In the genomic region with DNA sequence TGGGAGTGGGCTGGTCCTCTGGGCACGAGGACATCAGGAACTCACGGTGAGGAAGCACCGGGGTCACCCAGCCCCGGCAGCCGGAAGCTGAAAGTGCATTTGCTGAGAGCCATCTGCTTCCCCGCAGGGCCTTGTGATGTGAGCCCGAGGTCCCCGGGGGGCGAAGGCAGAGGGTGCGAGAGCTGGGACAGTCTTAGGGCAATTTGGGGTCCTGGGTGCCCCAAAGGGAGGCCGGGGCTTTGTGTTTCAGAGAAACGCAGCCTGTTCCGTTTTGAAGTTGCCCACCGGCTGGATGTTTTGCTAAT, we compare ENCODE assay signal across 1 cellular context.
TF ChIP-seq lines count a peak whose summit lies in the region.

No MANE protein-coding gene starts in this region.

TF ChIP-seq in HepG2, 621 proteins besides CTCF, POLR2A, EP300 and RAD21 (continued from another document):
- no peak for TF ChIP-seq ZNF746 (CRISPR knock-in tag; IDR thresholded peaks at IDR 0.05)
- no peak for TF ChIP-seq ZNF7 (CRISPR knock-in tag; IDR thresholded peaks at IDR 0.05)
- TF ChIP-seq MIER3 (CRISPR knock-in tag; IDR thresholded peaks at IDR 0.05; ENCODE audit: borderline replicate concordance): no peak
- 0 out of 2 replicates have a peak, but pooled peaks have one; percentile 34 for TF ChIP-seq SALL1 (CRISPR knock-in tag; IDR thresholded peaks at IDR 0.05)
- TF ChIP-seq TFE3 (CRISPR knock-in tag; IDR thresholded peaks at IDR 0.05): 0 out of 2 replicates have a peak, but pooled peaks have one; percentile 34
- no peak for TF ChIP-seq ZNF703 (CRISPR knock-in tag; IDR thresholded peaks at IDR 0.05; ENCODE audit: borderline replicate concordance)
- no peak for TF ChIP-seq ZNF839 (CRISPR knock-in tag; IDR thresholded peaks at IDR 0.05; ENCODE audit: borderline replicate concordance)
- no peak for TF ChIP-seq ZNF891 (CRISPR knock-in tag; IDR thresholded peaks at IDR 0.05)
- no peak for TF ChIP-seq NR2F6 (IDR thresholded peaks at IDR 0.05)
- TF ChIP-seq NR2F6 (CRISPR knock-in tag; IDR thresholded peaks at IDR 0.05): 0 out of 2 replicates have a peak, but pooled peaks have one; percentile 8
- no peak for TF ChIP-seq LCORL (IDR thresholded peaks at IDR 0.05)
- TF ChIP-seq LCORL (CRISPR knock-in tag; IDR thresholded peaks at IDR 0.05): no peak
- TF ChIP-seq CCAR2 (optimal IDR thresholded peaks at IDR 0.05; ENCODE audit: low read depth, low read length): no peak
- TF ChIP-seq ISX (CRISPR knock-in tag; conservative IDR thresholded peaks at IDR 0.05): no peak
- TF ChIP-seq, protein P1, sequence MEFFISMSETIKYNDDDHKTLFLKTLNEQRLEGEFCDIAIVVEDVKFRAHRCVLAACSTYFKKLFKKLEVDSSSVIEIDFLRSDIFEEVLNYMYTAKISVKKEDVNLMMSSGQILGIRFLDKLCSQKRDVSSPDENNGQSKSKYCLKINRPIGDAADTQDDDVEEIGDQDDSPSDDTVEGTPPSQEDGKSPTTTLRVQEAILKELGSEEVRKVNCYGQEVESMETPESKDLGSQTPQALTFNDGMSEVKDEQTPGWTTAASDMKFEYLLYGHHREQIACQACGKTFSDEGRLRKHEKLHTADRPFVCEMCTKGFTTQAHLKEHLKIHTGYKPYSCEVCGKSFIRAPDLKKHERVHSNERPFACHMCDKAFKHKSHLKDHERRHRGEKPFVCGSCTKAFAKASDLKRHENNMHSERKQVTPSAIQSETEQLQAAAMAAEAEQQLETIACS (CRISPR knock-in tag; IDR thresholded peaks at IDR 0.05): no peak
- no peak for TF ChIP-seq RAD51 (IDR thresholded peaks at IDR 0.05; ENCODE audit: borderline replicate concordance)
- no peak for TF ChIP-seq SKI (IDR thresholded peaks at IDR 0.05; ENCODE audit: partially characterized antibody)
- TF ChIP-seq ETV5 (CRISPR knock-in tag; IDR thresholded peaks at IDR 0.05; ENCODE audit: borderline replicate concordance): peak; percentile 66; the same call in 1 of the 2 replicates
- no peak for TF ChIP-seq HES4 (CRISPR knock-in tag; IDR thresholded peaks at IDR 0.05; ENCODE audit: borderline replicate concordance)
- TF ChIP-seq ELF1 (CRISPR knock-in tag; IDR thresholded peaks at IDR 0.05): 0 out of 2 replicates have a peak, but pooled peaks have one; percentile 19
- TF ChIP-seq, protein P2, sequence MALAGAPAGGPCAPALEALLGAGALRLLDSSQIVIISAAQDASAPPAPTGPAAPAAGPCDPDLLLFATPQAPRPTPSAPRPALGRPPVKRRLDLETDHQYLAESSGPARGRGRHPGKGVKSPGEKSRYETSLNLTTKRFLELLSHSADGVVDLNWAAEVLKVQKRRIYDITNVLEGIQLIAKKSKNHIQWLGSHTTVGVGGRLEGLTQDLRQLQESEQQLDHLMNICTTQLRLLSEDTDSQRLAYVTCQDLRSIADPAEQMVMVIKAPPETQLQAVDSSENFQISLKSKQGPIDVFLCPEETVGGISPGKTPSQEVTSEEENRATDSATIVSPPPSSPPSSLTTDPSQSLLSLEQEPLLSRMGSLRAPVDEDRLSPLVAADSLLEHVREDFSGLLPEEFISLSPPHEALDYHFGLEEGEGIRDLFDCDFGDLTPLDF (CRISPR knock-in tag; IDR thresholded peaks at IDR 0.05): no peak
- 0 out of 2 replicates have a peak, but pooled peaks have one; percentile 32 for TF ChIP-seq ZFX (CRISPR knock-in tag; IDR thresholded peaks at IDR 0.05; ENCODE audit: low read depth)
- peak; percentile 34; the same call in 1 of the 2 replicates for TF ChIP-seq HMGXB3 (CRISPR knock-in tag; IDR thresholded peaks at IDR 0.05; ENCODE audit: borderline replicate concordance)
- no peak for TF ChIP-seq ZNF484 (CRISPR knock-in tag; IDR thresholded peaks at IDR 0.05; ENCODE audit: borderline replicate concordance, low read depth)
- TF ChIP-seq, protein P3, sequence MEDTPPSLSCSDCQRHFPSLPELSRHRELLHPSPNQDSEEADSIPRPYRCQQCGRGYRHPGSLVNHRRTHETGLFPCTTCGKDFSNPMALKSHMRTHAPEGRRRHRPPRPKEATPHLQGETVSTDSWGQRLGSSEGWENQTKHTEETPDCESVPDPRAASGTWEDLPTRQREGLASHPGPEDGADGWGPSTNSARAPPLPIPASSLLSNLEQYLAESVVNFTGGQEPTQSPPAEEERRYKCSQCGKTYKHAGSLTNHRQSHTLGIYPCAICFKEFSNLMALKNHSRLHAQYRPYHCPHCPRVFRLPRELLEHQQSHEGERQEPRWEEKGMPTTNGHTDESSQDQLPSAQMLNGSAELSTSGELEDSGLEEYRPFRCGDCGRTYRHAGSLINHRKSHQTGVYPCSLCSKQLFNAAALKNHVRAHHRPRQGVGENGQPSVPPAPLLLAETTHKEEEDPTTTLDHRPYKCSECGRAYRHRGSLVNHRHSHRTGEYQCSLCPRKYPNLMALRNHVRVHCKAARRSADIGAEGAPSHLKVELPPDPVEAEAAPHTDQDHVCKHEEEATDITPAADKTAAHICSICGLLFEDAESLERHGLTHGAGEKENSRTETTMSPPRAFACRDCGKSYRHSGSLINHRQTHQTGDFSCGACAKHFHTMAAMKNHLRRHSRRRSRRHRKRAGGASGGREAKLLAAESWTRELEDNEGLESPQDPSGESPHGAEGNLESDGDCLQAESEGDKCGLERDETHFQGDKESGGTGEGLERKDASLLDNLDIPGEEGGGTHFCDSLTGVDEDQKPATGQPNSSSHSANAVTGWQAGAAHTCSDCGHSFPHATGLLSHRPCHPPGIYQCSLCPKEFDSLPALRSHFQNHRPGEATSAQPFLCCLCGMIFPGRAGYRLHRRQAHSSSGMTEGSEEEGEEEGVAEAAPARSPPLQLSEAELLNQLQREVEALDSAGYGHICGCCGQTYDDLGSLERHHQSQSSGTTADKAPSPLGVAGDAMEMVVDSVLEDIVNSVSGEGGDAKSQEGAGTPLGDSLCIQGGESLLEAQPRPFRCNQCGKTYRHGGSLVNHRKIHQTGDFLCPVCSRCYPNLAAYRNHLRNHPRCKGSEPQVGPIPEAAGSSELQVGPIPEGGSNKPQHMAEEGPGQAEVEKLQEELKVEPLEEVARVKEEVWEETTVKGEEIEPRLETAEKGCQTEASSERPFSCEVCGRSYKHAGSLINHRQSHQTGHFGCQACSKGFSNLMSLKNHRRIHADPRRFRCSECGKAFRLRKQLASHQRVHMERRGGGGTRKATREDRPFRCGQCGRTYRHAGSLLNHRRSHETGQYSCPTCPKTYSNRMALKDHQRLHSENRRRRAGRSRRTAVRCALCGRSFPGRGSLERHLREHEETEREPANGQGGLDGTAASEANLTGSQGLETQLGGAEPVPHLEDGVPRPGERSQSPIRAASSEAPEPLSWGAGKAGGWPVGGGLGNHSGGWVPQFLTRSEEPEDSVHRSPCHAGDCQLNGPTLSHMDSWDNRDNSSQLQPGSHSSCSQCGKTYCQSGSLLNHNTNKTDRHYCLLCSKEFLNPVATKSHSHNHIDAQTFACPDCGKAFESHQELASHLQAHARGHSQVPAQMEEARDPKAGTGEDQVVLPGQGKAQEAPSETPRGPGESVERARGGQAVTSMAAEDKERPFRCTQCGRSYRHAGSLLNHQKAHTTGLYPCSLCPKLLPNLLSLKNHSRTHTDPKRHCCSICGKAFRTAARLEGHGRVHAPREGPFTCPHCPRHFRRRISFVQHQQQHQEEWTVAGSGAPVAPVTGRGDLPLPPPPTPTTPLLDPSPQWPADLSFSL (CRISPR knock-in tag; IDR thresholded peaks at IDR 0.05): no peak
- TF ChIP-seq MLX (CRISPR knock-in tag; IDR thresholded peaks at IDR 0.05): no peak
- no peak for TF ChIP-seq ZBTB2 (CRISPR knock-in tag; IDR thresholded peaks at IDR 0.05; ENCODE audit: low read depth)
- no peak for TF ChIP-seq HINFP (CRISPR knock-in tag; IDR thresholded peaks at IDR 0.05; ENCODE audit: low read depth)
